In the genomic region with DNA sequence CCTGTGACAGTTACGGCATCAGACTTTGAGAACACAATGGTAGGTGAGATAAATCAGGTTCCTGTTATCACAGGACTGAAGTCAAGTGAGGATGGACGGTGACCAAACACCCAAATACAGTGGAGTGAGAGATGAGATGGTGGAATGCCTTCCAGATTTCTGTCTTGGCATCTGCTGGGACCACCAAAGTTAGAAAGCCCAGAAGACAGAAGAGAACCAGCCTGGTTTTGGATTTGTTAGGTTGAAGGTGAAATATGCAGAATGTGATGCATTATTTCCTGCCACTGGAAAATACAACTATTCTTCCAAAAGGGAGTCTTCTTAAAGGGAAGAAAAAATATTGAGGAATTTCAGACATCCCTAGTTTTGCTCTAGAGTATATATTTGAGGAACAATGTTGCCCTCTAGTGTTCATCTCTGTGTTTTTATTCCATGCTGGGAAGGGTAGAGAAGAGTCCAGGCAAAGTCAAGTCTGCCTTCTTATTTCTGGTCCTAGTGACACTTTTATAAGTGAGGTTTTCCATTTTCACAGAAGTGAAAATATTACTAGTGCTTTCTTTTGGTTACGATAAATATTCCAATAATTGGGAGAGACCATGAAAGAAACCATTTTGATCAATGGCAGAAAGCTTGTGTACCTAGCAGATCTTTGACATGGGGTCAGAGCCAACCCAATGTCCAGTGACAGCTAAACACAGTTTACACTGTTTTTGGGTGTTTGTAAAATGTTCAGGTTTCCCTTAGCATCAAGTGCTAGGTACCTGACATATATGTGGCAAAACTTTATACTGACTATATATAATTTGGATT, we compare ENCODE assay signal across 1 cellular context.
TF ChIP-seq lines count a peak whose summit lies in the region.

No MANE protein-coding gene starts in this region.

TF ChIP-seq in WTC11, 78 proteins besides CTCF, POLR2A, EP300 and RAD21 (continued from another document):
- TF ChIP-seq, protein P1, sequence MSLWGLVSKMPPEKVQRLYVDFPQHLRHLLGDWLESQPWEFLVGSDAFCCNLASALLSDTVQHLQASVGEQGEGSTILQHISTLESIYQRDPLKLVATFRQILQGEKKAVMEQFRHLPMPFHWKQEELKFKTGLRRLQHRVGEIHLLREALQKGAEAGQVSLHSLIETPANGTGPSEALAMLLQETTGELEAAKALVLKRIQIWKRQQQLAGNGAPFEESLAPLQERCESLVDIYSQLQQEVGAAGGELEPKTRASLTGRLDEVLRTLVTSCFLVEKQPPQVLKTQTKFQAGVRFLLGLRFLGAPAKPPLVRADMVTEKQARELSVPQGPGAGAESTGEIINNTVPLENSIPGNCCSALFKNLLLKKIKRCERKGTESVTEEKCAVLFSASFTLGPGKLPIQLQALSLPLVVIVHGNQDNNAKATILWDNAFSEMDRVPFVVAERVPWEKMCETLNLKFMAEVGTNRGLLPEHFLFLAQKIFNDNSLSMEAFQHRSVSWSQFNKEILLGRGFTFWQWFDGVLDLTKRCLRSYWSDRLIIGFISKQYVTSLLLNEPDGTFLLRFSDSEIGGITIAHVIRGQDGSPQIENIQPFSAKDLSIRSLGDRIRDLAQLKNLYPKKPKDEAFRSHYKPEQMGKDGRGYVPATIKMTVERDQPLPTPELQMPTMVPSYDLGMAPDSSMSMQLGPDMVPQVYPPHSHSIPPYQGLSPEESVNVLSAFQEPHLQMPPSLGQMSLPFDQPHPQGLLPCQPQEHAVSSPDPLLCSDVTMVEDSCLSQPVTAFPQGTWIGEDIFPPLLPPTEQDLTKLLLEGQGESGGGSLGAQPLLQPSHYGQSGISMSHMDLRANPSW (CRISPR knock-in tag; conservative IDR thresholded peaks at IDR 0.05; ENCODE audit: low read depth) = no peak
- TF ChIP-seq, protein P2, sequence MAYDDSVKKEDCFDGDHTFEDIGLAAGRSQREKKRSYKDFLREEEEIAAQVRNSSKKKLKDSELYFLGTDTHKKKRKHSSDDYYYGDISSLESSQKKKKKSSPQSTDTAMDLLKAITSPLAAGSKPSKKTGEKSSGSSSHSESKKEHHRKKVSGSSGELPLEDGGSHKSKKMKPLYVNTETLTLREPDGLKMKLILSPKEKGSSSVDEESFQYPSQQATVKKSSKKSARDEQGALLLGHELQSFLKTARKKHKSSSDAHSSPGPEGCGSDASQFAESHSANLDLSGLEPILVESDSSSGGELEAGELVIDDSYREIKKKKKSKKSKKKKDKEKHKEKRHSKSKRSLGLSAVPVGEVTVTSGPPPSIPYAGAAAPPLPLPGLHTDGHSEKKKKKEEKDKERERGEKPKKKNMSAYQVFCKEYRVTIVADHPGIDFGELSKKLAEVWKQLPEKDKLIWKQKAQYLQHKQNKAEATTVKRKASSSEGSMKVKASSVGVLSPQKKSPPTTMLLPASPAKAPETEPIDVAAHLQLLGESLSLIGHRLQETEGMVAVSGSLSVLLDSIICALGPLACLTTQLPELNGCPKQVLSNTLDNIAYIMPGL (CRISPR knock-in tag; IDR thresholded peaks at IDR 0.05) = no peak
- no peak for TF ChIP-seq SMAD3 (CRISPR knock-in tag; IDR thresholded peaks at IDR 0.05; ENCODE audit: borderline replicate concordance)
TF ChIP-seq in WTC11: peak in this region for 0.
